8 cellular contexts compared by ENCODE assay signal in genomic region chr2:239327536-239328305, GRCh38.
DNase-seq lines count a peak whose midpoint lies in the region; ATAC-seq and TF ChIP-seq lines count a peak whose summit lies in the region.

No MANE protein-coding gene starts in this region.

- H3K27me3 ChIP-seq in foreskin keratinocyte (no peaks in the 10 kb centered on the region), spleen (replicated peaks in 1 of 7) (no peaks in the 10 kb centered on the region)

- H3K9me3 ChIP-seq in spleen = no peaks in the 10 kb centered on the region

- H3K4me1 ChIP-seq in foreskin keratinocyte (no peaks in the 10 kb centered on the region), spleen (peaks cover 12 to 71% (median 48%) of the 10 kb centered on the region in 6 donors)

- H3K4me3 ChIP-seq in Jurkat, Clone E6-1 (ENCODE audit: low read length) = peak overlapping the region; percentile 35
- H3K4me3 ChIP-seq in spleen = no peak overlapping the region

- 81 to 88% (median 85%) methylated on average over 9 to 11 of the region's 11 CpGs for WGBS in spleen, 5 donors

- in situ Hi-C loops in GM13977 (cut with MboI; ENCODE audit: low pct_unique_long_range_greater_than_20kb, low sequenced_read_pairs, unreplicated experiment) = no loop called here

- intact Hi-C loops in spleen (cut with DNase I; ENCODE audit: low total_unique reads) = no loop called here

- no peak for TF ChIP-seq POLR2A in spleen (IDR thresholded peaks at IDR 0.05)

- peak; percentile 32 for ATAC-seq in GM21515 (IDR thresholded peaks at IDR 0.05; ENCODE audit: unreplicated experiment)
- ATAC-seq in foreskin keratinocyte = peak; percentile 46
- ATAC-seq in GM18517 (IDR thresholded peaks at IDR 0.05; ENCODE audit: unreplicated experiment) = no peak

- no peak for DNase-seq in Jurkat, Clone E6-1 (ENCODE audit: low read depth, low spot score)
- peak in 1 of 2 donors; percentile 23 for DNase-seq in foreskin keratinocyte
- no peak for DNase-seq in spleen
- DNase-seq in dedifferentiated amniotic fluid mesenchymal stem cell (ENCODE audit: extremely low spot score) = no peak
- no peak for DNase-seq in GM13977 (ENCODE audit: low spot score)
- DNase-seq in NCI-H1092 (lab: John Stamatoyannopoulos, UW) = no peak

- no peak for TF ChIP-seq CTCF in foreskin keratinocyte (conservative IDR thresholded peaks at IDR 0.05)
- no peak for TF ChIP-seq CTCF in spleen (IDR thresholded peaks at IDR 0.05 in 8 of 11, conservative IDR thresholded peaks at IDR 0.05 in 3 of 11)
- no peak for TF ChIP-seq CTCF in GM13977 (IDR thresholded peaks at IDR 0.05; ENCODE audit: extremely low read depth, insufficient read depth, missing control alignments)

- H3K36me3 ChIP-seq in spleen = no peaks in the 10 kb centered on the region

- H3K27ac ChIP-seq in foreskin keratinocyte (no peak overlapping the region), spleen (peak overlapping the region; percentile 44 to 85 (median 69))
